Comparison of ENCODE assay signal across 8 cellular contexts in the genomic region with DNA sequence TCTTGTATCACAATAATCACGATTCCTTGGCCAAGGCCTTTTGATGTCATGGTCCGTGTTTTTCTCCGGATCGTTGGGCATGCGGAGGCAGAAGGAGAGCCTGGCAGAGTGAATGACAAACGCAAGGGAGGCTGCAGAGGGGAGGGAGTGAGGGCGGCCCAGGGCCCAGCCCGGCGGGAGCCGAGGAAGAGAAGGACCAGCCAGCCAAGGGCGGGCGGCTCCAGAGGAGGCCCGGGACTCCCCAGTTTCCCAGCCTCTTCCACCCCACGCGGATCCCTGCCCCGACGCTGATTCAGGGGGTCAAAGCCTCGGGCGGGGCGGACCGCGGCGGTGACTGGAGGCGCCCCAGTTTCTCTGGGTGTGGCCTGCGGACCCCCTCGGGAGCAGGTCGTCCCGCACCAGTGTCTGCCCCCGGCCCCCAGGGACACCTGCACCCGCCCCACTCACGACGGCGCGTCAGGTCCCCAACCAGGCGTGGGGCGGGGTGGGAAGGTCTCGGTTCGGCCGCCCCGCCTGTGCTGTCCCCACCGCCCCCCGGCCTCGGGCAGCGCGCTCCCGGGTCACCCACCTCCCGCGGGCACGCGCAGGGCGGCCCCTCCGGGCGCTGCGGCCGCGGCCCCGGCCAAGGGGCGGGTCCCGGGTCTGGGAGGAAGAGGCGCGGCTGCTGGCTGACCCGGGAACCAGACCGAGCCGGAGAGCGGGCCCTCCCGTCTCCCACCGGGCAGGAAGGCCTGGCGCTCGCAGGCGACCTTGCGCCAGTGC. TPM values are rescaled to one million over a fixed set of nuclear protein-coding genes. Genes with fewer than 3 reads are reported as not detected.
DNase-seq lines count a peak whose midpoint lies in the region; ATAC-seq, FAIRE-seq and TF ChIP-seq lines count a peak whose summit lies in the region.
"Not testable (repeated sequence)": the region's sequence is repeated elsewhere in the genome, so short reads cannot be mapped to it uniquely, and the experiment has no call there.
"Had no signal": no experiment of that assay in that cellular context is flagged by ENCODE, and none has a peak within 500 bp of the region (broad histone marks: within the 10 kb centered on the region; RNA-seq: fewer than 3 reads in every experiment).

No MANE protein-coding gene starts in this region.

- H3K4me3 Mint-ChIP-seq in activated B cell treated with CpG ODN at 0.5 μM for 24 hours; nephron progenitor cell; stimulated activated effector memory CD8-positive, alpha-beta T cell treated with anti-CD3 and anti-CD28 coated beads, Interleukin-12 subunit alpha, Interleukin-12 subunit beta, amount 100 ng/mL, for 72 hours: not testable (repeated sequence)

- not testable (repeated sequence) for H3K9me1 ChIP-seq in K562 (ENCODE audit: control insufficient read depth, insufficient read depth, low read length)

- H3K79me2 ChIP-seq in K562 (ENCODE audit: control insufficient read depth, insufficient read depth, low read length): not testable (repeated sequence)

- not testable (repeated sequence) for TF ChIP-seq EP300 in K562 (IDR thresholded peaks at IDR 0.05; ENCODE audit: low read length)

- H3K27ac ChIP-seq in K562 (ENCODE audit: extremely low read depth, low read depth, low read length): not testable (repeated sequence)

- H3K27me3 Mint-ChIP-seq in activated B cell treated with CpG ODN at 0.5 μM for 24 hours; nephron progenitor cell (ENCODE audit: low read depth, poor library complexity): not testable (repeated sequence)

- not testable (repeated sequence) for TF ChIP-seq RAD21 in K562 (CRISPR knock-in tag; conservative IDR thresholded peaks at IDR 0.05 in 1 of 2, IDR thresholded peaks at IDR 0.05 in 1 of 2)

- not testable (repeated sequence) for H3K9ac ChIP-seq in K562 (ENCODE audit: insufficient read depth in 1 of 2, low read depth in 2 of 2, low read length in 2 of 2)

- not testable (repeated sequence) for TF ChIP-seq POLR2A in K562 (conservative IDR thresholded peaks at IDR 0.05)

- POLR2A ChIA-PET in activated B cell treated with CpG ODN at 0.5 μM for 24 hours (lab: Charles Lee); K562 (lab: Yijun Ruan, JAX): not testable (repeated sequence)

- not testable (repeated sequence) for H3K9me3 ChIP-seq in K562 (replicated peaks; ENCODE audit: control insufficient read depth, insufficient read depth, low read depth, low read length)

- BruUV-seq in K562 (replicated peaks; lab: Mats Ljungman, UMichigan): not testable (repeated sequence)

- H3K4me2 ChIP-seq in K562 (ENCODE audit: insufficient read depth, low read length): not testable (repeated sequence)

- FAIRE-seq in K562 (lab: Jason Lieb, UNC): not testable (repeated sequence)

- in situ Hi-C loops in K562 (cut with MboI): not testable (repeated sequence)

- WGBS in K562 (ENCODE audit: insufficient coverage, low coverage, missing lambda C conversion rate): no CpG with 5 or more reads among the region's 71 CpGs

- not testable (repeated sequence) for DNase-seq in activated B cell treated with CpG ODN at 0.5 μM for 24 hours; K562 (ENCODE audit: extremely low read depth in 1 of 4, low spot score in 3 of 4); fibroblast of pulmonary artery (ENCODE audit: low read depth); kidney epithelial cell (ENCODE audit: low read depth); stimulated activated effector memory CD8-positive, alpha-beta T cell treated with anti-CD3 and anti-CD28 coated beads, Interleukin-12 subunit alpha, Interleukin-12 subunit beta, amount 100 ng/mL, for 72 hours (ENCODE audit: low spot score in 2 of 2)
- DNase-seq in nephron progenitor cell: peak; percentile 38

- H3K27ac Mint-ChIP-seq in activated B cell treated with CpG ODN at 0.5 μM for 24 hours; nephron progenitor cell; stimulated activated effector memory CD8-positive, alpha-beta T cell treated with anti-CD3 and anti-CD28 coated beads, Interleukin-12 subunit alpha, Interleukin-12 subunit beta, amount 100 ng/mL, for 72 hours: not testable (repeated sequence)

- not testable (repeated sequence) for H3K4me1 Mint-ChIP-seq in activated B cell treated with CpG ODN at 0.5 μM for 24 hours; nephron progenitor cell; stimulated activated effector memory CD8-positive, alpha-beta T cell treated with anti-CD3 and anti-CD28 coated beads, Interleukin-12 subunit alpha, Interleukin-12 subunit beta, amount 100 ng/mL, for 72 hours

- not testable (repeated sequence) for H3K36me3 Mint-ChIP-seq in activated B cell treated with CpG ODN at 0.5 μM for 24 hours (ENCODE audit: low read depth); nephron progenitor cell (ENCODE audit: low read depth); stimulated activated effector memory CD8-positive, alpha-beta T cell treated with anti-CD3 and anti-CD28 coated beads, Interleukin-12 subunit alpha, Interleukin-12 subunit beta, amount 100 ng/mL, for 72 hours

- peak; percentile 64 for ATAC-seq in HG02678 (IDR thresholded peaks at IDR 0.05; ENCODE audit: unreplicated experiment)
- peak; percentile 76 for ATAC-seq in activated B cell treated with CpG ODN at 0.5 μM for 24 hours (ENCODE audit: low read depth)
- ATAC-seq in K562: peak; percentile 38
- peak; percentile 33 for ATAC-seq in stimulated activated effector memory CD8-positive, alpha-beta T cell treated with anti-CD3 and anti-CD28 coated beads, Interleukin-12 subunit alpha, Interleukin-12 subunit beta, amount 100 ng/mL, for 72 hours

- CTCF ChIA-PET in activated B cell treated with CpG ODN at 0.5 μM for 24 hours (lab: Charles Lee); K562 (lab: Yijun Ruan, JAX; ENCODE audit: low intra/inter-chr PET ratio): not testable (repeated sequence)

- intact Hi-C loops in activated B cell treated with CpG ODN at 0.5 μM for 24 hours (cut with micrococcal nuclease); K562 (cut with micrococcal nuclease): not testable (repeated sequence)

- not testable (repeated sequence) for H4K20me1 ChIP-seq in K562 (replicated peaks; ENCODE audit: control insufficient read depth, insufficient read depth, low read length)

- not testable (repeated sequence) for H3K4me3 ChIP-seq in K562
- peak overlapping the region; percentile 35 for H3K4me3 ChIP-seq in fibroblast of pulmonary artery (replicated peaks; ENCODE audit: low read depth, low read length)
- H3K4me3 ChIP-seq in kidney epithelial cell (ENCODE audit: low read depth, low read length): peak overlapping the region; percentile 30

- not testable (repeated sequence) for TF ChIP-seq CTCF in activated B cell treated with CpG ODN at 0.5 μM for 24 hours (IDR thresholded peaks at IDR 0.05); K562 (IDR thresholded peaks at IDR 0.05 in 2 of 3, conservative IDR thresholded peaks at IDR 0.05 in 1 of 3; ENCODE audit: insufficient read depth in 2 of 3, low read depth in 1 of 3, low read length in 3 of 3); fibroblast of pulmonary artery (IDR thresholded peaks at IDR 0.05; ENCODE audit: low read length, missing control alignments); kidney epithelial cell (IDR thresholded peaks at IDR 0.05; ENCODE audit: insufficient read depth, low read length, poor library complexity, severe bottlenecking); nephron progenitor cell (IDR thresholded peaks at IDR 0.05)

- not testable (repeated sequence) for H2AFZ ChIP-seq in K562 (ENCODE audit: low read depth, low read length)

- H3K27me3 ChIP-seq in K562 (ENCODE audit: control insufficient read depth in 2 of 2, insufficient read depth in 2 of 2, low read length in 2 of 2); kidney epithelial cell (ENCODE audit: control insufficient read depth, insufficient read depth, low read length): not testable (repeated sequence)

- H3K9me3 Mint-ChIP-seq in activated B cell treated with CpG ODN at 0.5 μM for 24 hours; nephron progenitor cell; stimulated activated effector memory CD8-positive, alpha-beta T cell treated with anti-CD3 and anti-CD28 coated beads, Interleukin-12 subunit alpha, Interleukin-12 subunit beta, amount 100 ng/mL, for 72 hours: not testable (repeated sequence)

- H3K4me1 ChIP-seq in K562 (replicated peaks in 1 of 2; ENCODE audit: control insufficient read depth in 2 of 2, insufficient read depth in 2 of 2, low read length in 2 of 2): not testable (repeated sequence)

- H3K36me3 ChIP-seq in K562 (ENCODE audit: control insufficient read depth, insufficient read depth, low read length); kidney epithelial cell (ENCODE audit: control insufficient read depth, insufficient read depth, low read length): not testable (repeated sequence)

RNA-seq across cellular contexts. Expression of a gene that starts 14.5 kb away (rescaled TPM):
- total RNA-seq in activated B cell treated with CpG ODN at 0.5 μM for 24 hours (0.56 and 1.3 TPM in 2 replicates), K562 (2014; rRNA removed) (3.1 and 3.5 TPM in 2 replicates), K562 (2014; rRNA removed; fragmentation: Illumina TruSeq; extraction: Trizol) (0.83 and 3.5 TPM in 2 replicates), K562 (2015; rRNA removed; fragmentation: Illumina TruSeq; extraction: Trizol) (3.8 and 4.5 TPM in 2 replicates), K562 (2021) (6.0 and 6.5 TPM in 2 replicates), kidney epithelial cell (122 and 140 TPM in 2 replicates)
- 25.8 and 68.7 TPM in 2 replicates for total RNA-seq in K562 (2011; cell fraction: chromatin; rRNA removed; ENCODE audit: low replicate concordance)
- 42.4 and 55.5 TPM in 2 replicates for total RNA-seq in K562 (2011; cell fraction: nucleolus; rRNA removed)
- 25.3 and 25.6 TPM in 2 replicates for total RNA-seq in K562 (2011; cell fraction: nucleoplasm; rRNA removed)
- polyA plus RNA-seq in K562 (2011; rRNA removed) (6.0 and 11.2 TPM in 2 replicates), K562 (2014; fragmentation: Illumina TruSeq; extraction: Trizol) (1.8 and 3.1 TPM in 2 replicates), K562 (2014; fragmentation: Nextera tagmentation; extraction: Ambion mirVana) (under 1 TPM; 0.23 to 0.31 TPM), K562 (2014; rRNA removed) (5.9 and 7.6 TPM in 2 replicates)
- 3.0 and 3.1 TPM in 2 replicates for polyA plus RNA-seq in K562 (2011; cell fraction: cytosol; rRNA removed)
- polyA plus RNA-seq in K562 (2011; cell fraction: nucleus; rRNA removed): 89.7 and 97.1 TPM in 2 replicates
- polyA plus RNA-seq in K562 (2012): 3.4 and 11.9 TPM in 2 replicates
- polyA minus RNA-seq in K562 (2011; rRNA and poly(A)+ RNA removed): 8.5 and 9.5 TPM in 2 replicates
- polyA minus RNA-seq in K562 (2011; cell fraction: cytosol; rRNA and poly(A)+ RNA removed): 2.3 and 4.1 TPM in 2 replicates
- polyA minus RNA-seq in K562 (2011; cell fraction: nucleus; rRNA and poly(A)+ RNA removed): 44.4 and 47.0 TPM in 2 replicates

RNA-seq across cellular contexts. Expression of a gene that starts 30.7 kb away (rescaled TPM):
- total RNA-seq in activated B cell treated with CpG ODN at 0.5 μM for 24 hours (10.6 and 10.8 TPM in 2 replicates), K562 (2014; rRNA removed) (0.82 and 0.86 TPM in 2 replicates), K562 (2014; rRNA removed; fragmentation: Illumina TruSeq; extraction: Trizol) (0.18 and 0.83 TPM in 2 replicates), K562 (2015; rRNA removed; fragmentation: Illumina TruSeq; extraction: Trizol) (0.51 and 0.75 TPM in 2 replicates), K562 (2021) (0.36 and 1.1 TPM in 2 replicates), kidney epithelial cell (0.62 and 2.2 TPM in 2 replicates)
- total RNA-seq in K562 (2011; cell fraction: chromatin; rRNA removed; ENCODE audit: low replicate concordance): 5.6 and 10.5 TPM in 2 replicates
- total RNA-seq in K562 (2011; cell fraction: nucleolus; rRNA removed): 2.0 and 3.2 TPM in 2 replicates
- 1.5 and 2.9 TPM in 2 replicates for total RNA-seq in K562 (2011; cell fraction: nucleoplasm; rRNA removed)
- polyA plus RNA-seq in K562 (2011; rRNA removed) (1.2 and 2.6 TPM in 2 replicates), K562 (2014; fragmentation: Illumina TruSeq; extraction: Trizol) (0.79 and 0.95 TPM in 2 replicates), K562 (2014; fragmentation: Nextera tagmentation; extraction: Ambion mirVana) (under 1 TPM; 0.13 to 0.38 TPM), K562 (2014; rRNA removed) (1.1 TPM in 2 replicates)
- 0.30 and 1.5 TPM in 2 replicates for polyA plus RNA-seq in K562 (2011; cell fraction: cytosol; rRNA removed)
- 9.1 and 10.6 TPM in 2 replicates for polyA plus RNA-seq in K562 (2011; cell fraction: nucleus; rRNA removed)
- 0.48 and 2.1 TPM in 2 replicates for polyA plus RNA-seq in K562 (2012)
- polyA minus RNA-seq in K562 (2011; rRNA and poly(A)+ RNA removed): 0.57 and 0.63 TPM in 2 replicates
- polyA minus RNA-seq in K562 (2011; cell fraction: cytosol; rRNA and poly(A)+ RNA removed): not detected in 2 replicates
- 0.27 and 1.3 TPM in 2 replicates for polyA minus RNA-seq in K562 (2011; cell fraction: nucleus; rRNA and poly(A)+ RNA removed)
- total RNA-seq: HT-29 had no signal
